Comparison of ENCODE assay signal across 22 cellular contexts in the genomic region with DNA sequence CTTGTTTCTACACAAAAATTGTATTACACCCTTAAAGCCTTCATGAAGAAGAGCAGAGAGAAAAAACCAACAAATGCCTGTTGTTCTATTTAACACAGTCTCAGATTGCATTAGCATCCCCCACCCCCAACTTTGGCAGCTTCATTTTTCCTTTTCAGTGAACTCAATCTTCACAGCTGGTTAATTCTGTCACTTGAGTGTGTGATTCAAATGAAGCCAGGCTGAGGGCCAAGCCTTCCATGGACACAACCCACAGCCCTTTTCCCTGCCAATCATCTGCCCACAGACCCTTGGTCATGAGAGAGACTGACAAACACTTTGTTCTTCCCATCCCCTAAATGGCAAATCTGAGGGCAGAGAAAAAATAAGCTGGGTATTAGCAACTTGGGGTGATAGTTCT.
DNase-seq lines count a peak whose midpoint lies in the region; ATAC-seq and TF ChIP-seq lines count a peak whose summit lies in the region.
"Had no signal": no experiment of that assay in that cellular context is flagged by ENCODE, and none has a peak within 500 bp of the region (broad histone marks: within the 10 kb centered on the region; RNA-seq: fewer than 3 reads in every experiment).

No MANE protein-coding gene starts in this region.

- H2BK120ac ChIP-seq in neuronal stem cell (ENCODE audit: low read depth, low read length) = no peak overlapping the region

- H3K9me3 Mint-ChIP-seq in progenitor cell of endocrine pancreas (ENCODE audit: low read depth) = peaks cover 4% of the 10 kb centered on the region
- H3K9me3 Mint-ChIP-seq: H9; nephron; stimulated activated naive CD8-positive, alpha-beta T cell treated with anti-CD3 and anti-CD28 coated beads, Interleukin-15, amount 100 ng/mL, for 72 hours had no signal

- H2AK5ac ChIP-seq in neuronal stem cell (ENCODE audit: low read depth, low read length) = no peak overlapping the region

- H4K8ac ChIP-seq in neuronal stem cell (ENCODE audit: low read depth, low read length) = no peak overlapping the region

- peak overlapping the region; percentile 50 for H2AFZ ChIP-seq in neuronal stem cell (ENCODE audit: low read length)

- peak in 1 of 2 donors; percentile 49 for ATAC-seq in left cardiac atrium
- ATAC-seq: activated CD8-positive, alpha-beta T cell treated with anti-CD3 and anti-CD28 coated beads, Interleukin-2, amount 10 ng/mL, durations not matched to agents 7 days and 5 days; K562; PC-3; stimulated activated naive CD8-positive, alpha-beta T cell treated with anti-CD3 and anti-CD28 coated beads, Interleukin-15, amount 100 ng/mL, for 72 hours had no signal

- no peak overlapping the region for H3K4me3 Mint-ChIP-seq in progenitor cell of endocrine pancreas (ENCODE audit: low read depth)
- H3K4me3 Mint-ChIP-seq: activated CD8-positive, alpha-beta T cell treated with anti-CD3 and anti-CD28 coated beads, Interleukin-2, amount 10 ng/mL, durations not matched to agents 7 days and 5 days; activated naive CD8-positive, alpha-beta T cell; H9; immature natural killer cell; nephron; stimulated activated naive CD8-positive, alpha-beta T cell treated with anti-CD3 and anti-CD28 coated beads, Interleukin-15, amount 100 ng/mL, for 72 hours had no signal

- H3K4me1 Mint-ChIP-seq in progenitor cell of endocrine pancreas (ENCODE audit: low read depth) = peaks cover 13% of the 10 kb centered on the region
- H3K4me1 Mint-ChIP-seq: immature natural killer cell; stimulated activated naive CD8-positive, alpha-beta T cell treated with anti-CD3 and anti-CD28 coated beads, Interleukin-15, amount 100 ng/mL, for 72 hours had no signal

- no peak overlapping the region for H3K4me2 ChIP-seq in neuronal stem cell (ENCODE audit: insufficient read depth, low read length, poor library complexity, severe bottlenecking)

- no peak overlapping the region for H3K14ac ChIP-seq in neuronal stem cell (ENCODE audit: low read length)

- no peaks in the 10 kb centered on the region for H3K9me3 ChIP-seq in neuronal stem cell (replicated peaks in 1 of 2; ENCODE audit: control insufficient read depth in 2 of 2, insufficient read depth in 1 of 2, low read depth in 1 of 2, low read length in 2 of 2)
- H3K9me3 ChIP-seq in uterus = no peaks in the 10 kb centered on the region
- H3K9me3 ChIP-seq: esophagus muscularis mucosa had no signal

- H3K9ac ChIP-seq in neuronal stem cell (ENCODE audit: low read depth, low read length, poor library complexity) = no peak overlapping the region

- no peaks in the 10 kb centered on the region for H3K27me3 Mint-ChIP-seq in progenitor cell of endocrine pancreas
- H3K27me3 Mint-ChIP-seq: activated naive CD8-positive, alpha-beta T cell; stimulated activated naive CD8-positive, alpha-beta T cell treated with anti-CD3 and anti-CD28 coated beads, Interleukin-15, amount 100 ng/mL, for 72 hours had no signal

- H3K79me1 ChIP-seq in neuronal stem cell (ENCODE audit: low read depth, low read length) = no peaks in the 10 kb centered on the region

- no peak for TF ChIP-seq POLR2A in uterus (IDR thresholded peaks at IDR 0.05)

- H3K4me1 ChIP-seq in neuronal stem cell (ENCODE audit: control insufficient read depth in 2 of 2, insufficient read depth in 1 of 2, low read depth in 1 of 2, low read length in 2 of 2) (peaks cover 6 to 24% of the 10 kb centered on the region in 2 donors), uterus (no peaks in the 10 kb centered on the region)
- H3K4me1 ChIP-seq: esophagus muscularis mucosa had no signal

- no peak overlapping the region for H3K23ac ChIP-seq in neuronal stem cell (ENCODE audit: low read depth, low read length, poor library complexity)

- H3K36me3 ChIP-seq in neuronal stem cell (replicated peaks in 1 of 2; ENCODE audit: control insufficient read depth in 2 of 2, insufficient read depth in 2 of 2, low read length in 2 of 2) = no peaks in the 10 kb centered on the region
- no peaks in the 10 kb centered on the region for H3K36me3 ChIP-seq in uterus
- H3K36me3 ChIP-seq: esophagus muscularis mucosa had no signal

- H3K18ac ChIP-seq in neuronal stem cell (ENCODE audit: low read length) = no peak overlapping the region

- H3K36me3 Mint-ChIP-seq in progenitor cell of endocrine pancreas (ENCODE audit: insufficient read depth) = no peaks in the 10 kb centered on the region
- H3K36me3 Mint-ChIP-seq: activated naive CD8-positive, alpha-beta T cell; immature natural killer cell had no signal

- H3K27me3 ChIP-seq in neuronal stem cell (ENCODE audit: control insufficient read depth in 3 of 3, insufficient read depth in 3 of 3, low read depth in 1 of 3, low read length in 3 of 3) (no peaks in the 10 kb centered on the region), uterus (no peaks in the 10 kb centered on the region)
- H3K27me3 ChIP-seq: esophagus muscularis mucosa had no signal

- no peak for TF ChIP-seq CTCF in progenitor cell of endocrine pancreas (IDR thresholded peaks at IDR 0.05; ENCODE audit: unreplicated experiment)
- no peak for TF ChIP-seq CTCF in uterus (IDR thresholded peaks at IDR 0.05)

- H3K4ac ChIP-seq in neuronal stem cell (ENCODE audit: low read length) = no peak overlapping the region

- intact Hi-C loops in left cardiac atrium (cut with DNase I) = no loop called here
- intact Hi-C loops in uterus (cut with DNase I; ENCODE audit: low total_unique reads) = no loop called here

- H2BK12ac ChIP-seq in neuronal stem cell (ENCODE audit: low read length) = no peak overlapping the region

- DNase-seq in Ammon's horn (ENCODE audit: low spot score) (peak; percentile 27), NCI-H1694 treated with DMSO at 0.1 percent for 48 hours (lab: John Stamatoyannopoulos, UW) (peak; percentile 12), left cardiac atrium (peak; percentile 20), neuronal stem cell (ENCODE audit: low spot score) (no peak), progenitor cell of endocrine pancreas (ENCODE audit: low spot score, unreplicated experiment) (no peak), uterus (no peak), NCI-H774 (lab: John Stamatoyannopoulos, UW) (no peak)
- DNase-seq: activated CD8-positive, alpha-beta T cell treated with anti-CD3 and anti-CD28 coated beads, Interleukin-2, amount 10 ng/mL, durations not matched to agents 7 days and 5 days; DMS53; foreskin melanocyte; GDM1; H9; hippocampal formation; immature natural killer cell; NCI-H1105; NCI-H2081; PC-3; stimulated activated naive CD8-positive, alpha-beta T cell treated with anti-CD3 and anti-CD28 coated beads, Interleukin-15, amount 100 ng/mL, for 72 hours had no signal

- H4K91ac ChIP-seq in neuronal stem cell (ENCODE audit: low read depth, low read length, poor library complexity) = no peak overlapping the region

- H2BK15ac ChIP-seq in neuronal stem cell (ENCODE audit: low read length) = no peak overlapping the region

- no peak overlapping the region for H3K27ac ChIP-seq in neuronal stem cell (replicated peaks; ENCODE audit: low read length)
- H3K27ac ChIP-seq in uterus = no peak overlapping the region
- H3K27ac ChIP-seq: esophagus muscularis mucosa had no signal

- no peak overlapping the region for H3K27ac Mint-ChIP-seq in progenitor cell of endocrine pancreas
- H3K27ac Mint-ChIP-seq: activated CD8-positive, alpha-beta T cell treated with anti-CD3 and anti-CD28 coated beads, Interleukin-2, amount 10 ng/mL, durations not matched to agents 7 days and 5 days; activated naive CD8-positive, alpha-beta T cell; immature natural killer cell; stimulated activated naive CD8-positive, alpha-beta T cell treated with anti-CD3 and anti-CD28 coated beads, Interleukin-15, amount 100 ng/mL, for 72 hours had no signal

- H3K4me3 ChIP-seq in neuronal stem cell (ENCODE audit: low read length in 2 of 2) (no peak overlapping the region), uterus (no peak overlapping the region)
- H3K4me3 ChIP-seq: esophagus muscularis mucosa, K562 had no signal

- no peak overlapping the region for H2BK5ac ChIP-seq in neuronal stem cell (ENCODE audit: low read length)

Comparison
In these comparisons a context has a peak if more than half of its experiments do, and no peak if none do; other contexts are left out.
1. DNase-seq: peak in Ammon's horn (single experiment), NCI-H1694 treated with DMSO at 0.1 percent for 48 hours (single experiment) and left cardiac atrium (single experiment); none in neuronal stem cell (single experiment), progenitor cell of endocrine pancreas (single experiment), uterus (0 of 2) and NCI-H774 (single experiment).